12 cellular contexts compared by ENCODE assay signal in the genomic region with DNA sequence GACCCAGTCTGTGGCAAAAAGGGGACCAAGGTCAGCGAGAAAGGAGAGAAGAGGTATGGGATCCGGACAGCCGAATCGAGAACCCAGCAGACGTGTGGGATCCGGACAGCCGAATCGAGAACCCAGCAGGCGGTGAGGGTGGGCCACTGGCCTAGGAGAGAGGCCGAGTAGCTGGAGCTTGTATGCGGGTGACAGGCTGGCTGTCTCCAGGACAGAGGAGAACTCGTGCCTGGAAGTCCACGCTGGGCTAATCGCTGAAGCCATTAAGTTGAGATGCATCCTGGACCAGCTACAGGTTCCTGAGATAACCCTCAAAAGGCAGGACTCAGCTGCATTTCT. TPM values are rescaled to one million over a fixed set of nuclear protein-coding genes. Genes with fewer than 3 reads are reported as not detected.
A peak's percentile ranks its signal among the peaks of the same experiment; 100 is the strongest.
DNase-seq lines count a peak whose midpoint lies in the region; TF ChIP-seq lines count a peak whose summit lies in the region.
"Had no signal": no experiment of that assay in that cellular context is flagged by ENCODE, and none has a peak within 500 bp of the region (broad histone marks: within the 10 kb centered on the region; RNA-seq: fewer than 3 reads in every experiment).

No MANE protein-coding gene starts in this region.

- H3K18ac ChIP-seq in H9 (ENCODE audit: insufficient read length, low read depth, low read length) = no peak overlapping the region
- H3K18ac ChIP-seq in trophoblast cell (ENCODE audit: low read length) = peak overlapping the region; percentile 21

- H3K4me1 ChIP-seq in H9 (ENCODE audit: insufficient read depth, low read length) = peaks cover 9% of the 10 kb centered on the region; the same call in 1 of the 2 replicates
- peaks cover 59% of the 10 kb centered on the region for H3K4me1 ChIP-seq in hepatocyte (ENCODE audit: insufficient read depth)
- H3K4me1 ChIP-seq in trophoblast cell (ENCODE audit: control insufficient read depth in 1 of 2, insufficient read depth in 2 of 2, low read length in 2 of 2) = peaks cover 29 to 45% of the 10 kb centered on the region in 2 experiments

- no peak overlapping the region for H3T11ph ChIP-seq in H9 (ENCODE audit: low read length)

- H2BK120ac ChIP-seq in H9 (ENCODE audit: low read depth, low read length, poor library complexity, severe bottlenecking) (no peak overlapping the region), trophoblast cell (ENCODE audit: insufficient read depth, low read length, poor library complexity) (no peak overlapping the region)

- H4K8ac ChIP-seq in H9 (replicated peaks; ENCODE audit: insufficient read length, low read depth, low read length) (no peak overlapping the region), trophoblast cell (ENCODE audit: low read depth, low read length) (no peak overlapping the region)

- H3K4ac ChIP-seq in H9 (ENCODE audit: low read depth, low read length) (no peak overlapping the region), trophoblast cell (ENCODE audit: low read depth, low read length) (no peak overlapping the region)

- no CpG with 5 or more reads among the region's 14 CpGs for WGBS in H9 (ENCODE audit: extremely low coverage, insufficient read length, low lambda C conversion rate)
- 93% methylated on average over 14 of the region's 14 CpGs for WGBS in hepatocyte (ENCODE audit: low lambda C conversion rate, missing lambda C conversion rate)
- no CpG with 5 or more reads among the region's 14 CpGs for WGBS in trophoblast cell (ENCODE audit: extremely low coverage, insufficient coverage, insufficient read length)

- H3K27me3 ChIP-seq in H9 (ENCODE audit: insufficient read depth, low read length) (no peaks in the 10 kb centered on the region), hepatocyte (no peaks in the 10 kb centered on the region), trophoblast cell (ENCODE audit: insufficient read depth, low read length) (no peaks in the 10 kb centered on the region)

- no peak overlapping the region for H2BK20ac ChIP-seq in H9 (ENCODE audit: low read depth, low read length, poor library complexity, severe bottlenecking)

- H3K14ac ChIP-seq in H9 (ENCODE audit: insufficient read depth, low read length) (no peak overlapping the region), trophoblast cell (ENCODE audit: low read length) (no peak overlapping the region)

- H3K4me3 Mint-ChIP-seq in H9 = peak overlapping the region in 1 of 2 experiments; percentile 47; a peak in 3 of 5 replicates
- peak overlapping the region; percentile 56 for H3K4me3 Mint-ChIP-seq in activated naive CD8-positive, alpha-beta T cell treated with anti-CD3 and anti-CD28 coated beads for 36 hours

- H2BK5ac ChIP-seq in H9 (ENCODE audit: insufficient read length, low read length) (no peak overlapping the region), trophoblast cell (ENCODE audit: low read depth, low read length, poor library complexity) (no peak overlapping the region)

- H3K23me2 ChIP-seq in H9 (ENCODE audit: insufficient read length, low read depth, low read length, poor library complexity, severe bottlenecking) = no peaks in the 10 kb centered on the region

- H3K27ac Mint-ChIP-seq in H9 = peak overlapping the region; percentile 53 to 77 (median 69); a peak in 5 of 7 replicates
- peak overlapping the region; percentile 81 for H3K27ac Mint-ChIP-seq in activated naive CD8-positive, alpha-beta T cell treated with anti-CD3 and anti-CD28 coated beads for 36 hours

- H3K27me3 Mint-ChIP-seq in H9 (ENCODE audit: low read depth) = no peaks in the 10 kb centered on the region; the same call in 1 of the 2 replicates
- H3K27me3 Mint-ChIP-seq in activated naive CD8-positive, alpha-beta T cell treated with anti-CD3 and anti-CD28 coated beads for 36 hours = no peaks in the 10 kb centered on the region

- no peaks in the 10 kb centered on the region for H3K36me3 ChIP-seq in hepatocyte (replicated peaks; ENCODE audit: insufficient read depth, low read depth)
- H3K36me3 ChIP-seq in trophoblast cell (ENCODE audit: control insufficient read depth in 1 of 2, insufficient read depth in 2 of 2, low read length in 2 of 2) = no peaks in the 10 kb centered on the region
- H3K36me3 ChIP-seq: HAP-1 had no signal

- H3K4me3 ChIP-seq in hepatocyte (no peak overlapping the region), trophoblast cell (ENCODE audit: low read depth, low read length) (no peak overlapping the region)
- H3K4me3 ChIP-seq: HAP-1, mucosa of descending colon had no signal

- TF ChIP-seq CTCF in H9 (conservative IDR thresholded peaks at IDR 0.05) = no peak
- no peak for TF ChIP-seq CTCF in hepatocyte (IDR thresholded peaks at IDR 0.05; ENCODE audit: poor library complexity)

- no peaks in the 10 kb centered on the region for H3K9me3 Mint-ChIP-seq in H9
- no peaks in the 10 kb centered on the region for H3K9me3 Mint-ChIP-seq in activated naive CD8-positive, alpha-beta T cell treated with anti-CD3 and anti-CD28 coated beads for 36 hours

- H3K9me3 ChIP-seq in H9 (ENCODE audit: control insufficient read depth, low read depth, low read length) (no peaks in the 10 kb centered on the region), hepatocyte (ENCODE audit: low read depth) (no peaks in the 10 kb centered on the region), trophoblast cell (ENCODE audit: insufficient read depth, low read depth, low read length) (no peaks in the 10 kb centered on the region)
- H3K9me3 ChIP-seq: HAP-1, mucosa of descending colon had no signal

- H3K79me2 ChIP-seq in H9 (ENCODE audit: insufficient read depth, low read length) (peaks cover 2% of the 10 kb centered on the region; the same call in 1 of the 2 replicates), hepatocyte (peaks cover 95% of the 10 kb centered on the region), trophoblast cell (ENCODE audit: control insufficient read depth, insufficient read depth, low read length, poor library complexity) (no peaks in the 10 kb centered on the region)

- no peaks in the 10 kb centered on the region for H3K9me2 ChIP-seq in hepatocyte (replicated peaks; ENCODE audit: insufficient read depth)

- H2AFZ ChIP-seq in H9 (ENCODE audit: low read length) (no peak overlapping the region), hepatocyte (no peak overlapping the region), trophoblast cell (ENCODE audit: insufficient read depth, low read length, poor library complexity) (no peak overlapping the region)

- H3K9ac ChIP-seq in H9 (ENCODE audit: extremely low read depth, insufficient read length, low read length) = no peak overlapping the region
- no peak overlapping the region for H3K9ac ChIP-seq in trophoblast cell (ENCODE audit: low read length)

- H2AK5ac ChIP-seq in H9 (ENCODE audit: insufficient read length, low read length) (no peak overlapping the region), trophoblast cell (ENCODE audit: low read length) (no peak overlapping the region)

- peaks cover 32 to 51% of the 10 kb centered on the region in 2 experiments for H3K4me1 Mint-ChIP-seq in H9
- peaks cover 65% of the 10 kb centered on the region for H3K4me1 Mint-ChIP-seq in activated naive CD8-positive, alpha-beta T cell treated with anti-CD3 and anti-CD28 coated beads for 36 hours

- peaks cover 10% of the 10 kb centered on the region for H4K20me1 ChIP-seq in H9 (ENCODE audit: control insufficient read depth, insufficient read depth, insufficient read length)
- H4K20me1 ChIP-seq in hepatocyte (ENCODE audit: insufficient read depth, poor library complexity, severe bottlenecking) = peaks cover 90% of the 10 kb centered on the region

- H3K4me2 ChIP-seq in H9 (ENCODE audit: insufficient read depth, insufficient read length, low read length) (no peak overlapping the region), hepatocyte (peak overlapping the region; percentile 54), trophoblast cell (ENCODE audit: low read length) (no peak overlapping the region)

- H3K79me1 ChIP-seq in H9 (ENCODE audit: insufficient read depth, low read depth, low read length, poor library complexity, severe bottlenecking) (peaks cover 4% of the 10 kb centered on the region), trophoblast cell (ENCODE audit: low read length) (no peaks in the 10 kb centered on the region)

- H3K27ac ChIP-seq in H9 (ENCODE audit: insufficient read length, low read depth, low read length) (no peak overlapping the region), hepatocyte (peak overlapping the region; percentile 48), trophoblast cell (ENCODE audit: low read depth, low read length) (no peak overlapping the region)

- no peak overlapping the region for H2BK15ac ChIP-seq in H9 (ENCODE audit: low read depth, low read length)

- no peak overlapping the region for H2BK12ac ChIP-seq in H9 (ENCODE audit: insufficient read length, low read depth, low read length)
- H2BK12ac ChIP-seq in trophoblast cell (ENCODE audit: low read length) = no peak overlapping the region

- H3K23ac ChIP-seq in H9 (ENCODE audit: insufficient read length, low read depth, low read length) (no peak overlapping the region), trophoblast cell (ENCODE audit: low read length) (no peak overlapping the region)

- H4K91ac ChIP-seq in H9 (ENCODE audit: insufficient read length, low read depth, low read length) = no peak overlapping the region
- H4K91ac ChIP-seq in trophoblast cell (ENCODE audit: low read depth, low read length) = no peak overlapping the region

- no peak overlapping the region for H3K56ac ChIP-seq in H9 (ENCODE audit: insufficient read length, low read depth, low read length)

- DNase-seq in H9 (no peak), hepatocyte (ENCODE audit: low spot score) (no peak), trophoblast cell (no peak), ureter (ENCODE audit: low spot score) (no peak), GDM1 (lab: John Stamatoyannopoulos, UW) (no peak), C1 segment of cervical spinal cord (lab: John Stamatoyannopoulos, UW) (no peak)
- no peak for DNase-seq in activated naive CD8-positive, alpha-beta T cell treated with anti-CD3 and anti-CD28 coated beads for 36 hours
- no peak for DNase-seq in activated CD4-positive, alpha-beta T cell treated with anti-CD3 and anti-CD28 coated beads, Interleukin-2, amount 50 U/mL, for 4 hours
- DNase-seq: activated effector memory CD4-positive, alpha-beta T cell treated with Interleukin-2 at 50 U/mL for 16 hours; GF-D8 had no signal

- peaks cover 2 to 10% (median 6%) of the 10 kb centered on the region in 3 experiments; a peak in 6 of 7 replicates for H3K36me3 Mint-ChIP-seq in H9 (ENCODE audit: insufficient read depth in 1 of 3, low read depth in 3 of 3)
- H3K36me3 Mint-ChIP-seq in activated naive CD8-positive, alpha-beta T cell treated with anti-CD3 and anti-CD28 coated beads for 36 hours = peaks cover 10% of the 10 kb centered on the region

- H4K12ac ChIP-seq in trophoblast cell (ENCODE audit: low read depth, low read length) = no peak overlapping the region

- H4K5ac ChIP-seq in H9 (ENCODE audit: insufficient read length, low read depth, low read length) = no peak overlapping the region

RNA-seq across cellular contexts. Expression of a gene that starts 6.0 kb away (rescaled TPM):
- total RNA-seq in H9 (2021) = 46.3 and 47.1 TPM in 2 replicates
- total RNA-seq in activated naive CD8-positive, alpha-beta T cell treated with anti-CD3 and anti-CD28 coated beads for 36 hours = 10 to 100 TPM; 38.1 to 41.3 TPM
- 48.0 and 59.0 TPM in 2 replicates for total RNA-seq in hepatocyte
- polyA plus RNA-seq in hepatocyte = 33.1 and 38.6 TPM in 2 replicates
- polyA plus RNA-seq in trophoblast cell (2013) = 19.8 and 21.2 TPM in 2 replicates
- total RNA-seq in ureter = 13.0 TPM

RNA-seq across cellular contexts. Expression of a gene that starts 30.4 kb away (rescaled TPM):
- total RNA-seq in H9 (2021) (19.3 and 20.8 TPM in 2 replicates), hepatocyte (10.3 and 15.3 TPM in 2 replicates), ureter (32.6 TPM)
- 10 to 100 TPM; 42.1 to 42.4 TPM for total RNA-seq in activated naive CD8-positive, alpha-beta T cell treated with anti-CD3 and anti-CD28 coated beads for 36 hours
- polyA plus RNA-seq in hepatocyte = 19.8 and 21.7 TPM in 2 replicates
- polyA plus RNA-seq in trophoblast cell (2013) = 14.7 and 15.8 TPM in 2 replicates
